In the genomic region with DNA sequence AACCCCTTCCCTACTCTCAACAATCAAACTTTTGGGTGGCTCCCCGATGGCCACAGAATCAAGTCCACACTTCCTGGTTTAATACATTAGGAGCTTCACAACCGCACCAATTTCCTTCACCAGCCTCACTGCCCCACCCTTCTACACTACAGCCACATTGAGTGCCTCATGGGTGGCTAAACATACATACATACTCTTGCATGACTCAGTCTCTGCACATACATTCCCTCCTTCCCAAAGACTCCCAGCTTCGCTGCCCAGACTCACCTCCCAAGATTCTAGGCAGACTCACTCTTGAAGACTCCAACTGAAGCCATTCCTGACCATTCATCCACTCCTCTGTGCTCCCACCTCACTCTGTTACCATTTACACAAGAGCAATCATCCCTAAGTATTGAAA, we compare ENCODE assay signal across 26 cellular contexts. TPM values are rescaled to one million over a fixed set of nuclear protein-coding genes. Genes with fewer than 3 reads are reported as not detected.
DNase-seq lines count a peak whose midpoint lies in the region; ATAC-seq and TF ChIP-seq lines count a peak whose summit lies in the region.
"Had no signal": no experiment of that assay in that cellular context is flagged by ENCODE, and none has a peak within 500 bp of the region (broad histone marks: within the 10 kb centered on the region; RNA-seq: fewer than 3 reads in every experiment).

No MANE protein-coding gene starts in this region.

- no peak for TF ChIP-seq CTCF in type B pancreatic cell (conservative IDR thresholded peaks at IDR 0.05)

- no peak overlapping the region for H3K4me3 Mint-ChIP-seq in type B pancreatic cell
- H3K4me3 Mint-ChIP-seq: activated CD8-positive, alpha-beta memory T cell treated with anti-CD3 and anti-CD28 coated beads, Interleukin-2, amount 10 ng/mL, durations not matched to agents 7 days and 5 days; activated T-helper 1 cell treated with anti-CD3 and anti-CD28 coated beads, Interleukin-12 subunit alpha, Interleukin-12 subunit beta, Interleukin-2, Interleukin-4 antibody, amounts not matched to agents 30 ng/mL and 10 ng/mL and 1 ng/mL, durations not matched to agents 14 hours and 24 hours and 36 hours; CD4-positive, alpha-beta T cell; endodermal cell; IgD-negative memory B cell; T-cell had no signal

- no peak for ATAC-seq in HG03196 (IDR thresholded peaks at IDR 0.05; ENCODE audit: unreplicated experiment)
- ATAC-seq: activated CD8-positive, alpha-beta memory T cell treated with anti-CD3 and anti-CD28 coated beads, Interleukin-2, amount 10 ng/mL, durations not matched to agents 7 days and 5 days; activated naive CD4-positive, alpha-beta T cell treated with anti-CD3 and anti-CD28 coated beads, Interleukin-2, amount 50 U/mL, for 72 hours; pancreas; sciatic nerve; T-cell had no signal

- DNase-seq in HPDE6-E6E7 (ENCODE audit: extremely low spot score) = peak; percentile 37
- peak; percentile 5 for DNase-seq in amniotic epithelial cell (ENCODE audit: low read depth)
- peak; percentile 23 for DNase-seq in iris pigment epithelial cell (ENCODE audit: low read depth)
- no peak for DNase-seq in type B pancreatic cell (ENCODE audit: extremely low spot score, unreplicated experiment)
- no peak for DNase-seq in activated CD4-positive, alpha-beta T cell treated with anti-CD3 and anti-CD28 coated beads, Interleukin-2, amount 50 U/mL, for 48 hours
- no peak for DNase-seq in stimulated activated CD4-positive, alpha-beta T cell treated with anti-CD3 and anti-CD28 coated beads, Interleukin-1b, Interleukin-23, amount 100 ng/mL, for 48 hours
- DNase-seq: activated CD4-positive, alpha-beta T cell treated with anti-CD3 and anti-CD28 coated beads for 48 hours; activated CD8-positive, alpha-beta memory T cell treated with anti-CD3 and anti-CD28 coated beads, Interleukin-2, amount 10 ng/mL, durations not matched to agents 7 days and 5 days; CD4-positive, alpha-beta T cell; colonic mucosa; DMS79; endodermal cell; MM.1S; NCI-H146; NCI-H2171; NCI-H526; pancreas; SHP77 treated with DMSO at 0.1 percent for 48 hours; stimulated activated naive CD4-positive, alpha-beta T cell; T-cell; tibial artery had no signal

- no peaks in the 10 kb centered on the region for H3K27me3 Mint-ChIP-seq in type B pancreatic cell
- H3K27me3 Mint-ChIP-seq: activated CD8-positive, alpha-beta memory T cell treated with anti-CD3 and anti-CD28 coated beads, Interleukin-2, amount 10 ng/mL, durations not matched to agents 7 days and 5 days; CD4-positive, alpha-beta T cell; IgD-negative memory B cell; T-cell had no signal

- peaks cover 44% of the 10 kb centered on the region for H3K36me3 Mint-ChIP-seq in type B pancreatic cell

- H3K9me3 Mint-ChIP-seq in type B pancreatic cell = peaks cover 17% of the 10 kb centered on the region
- H3K9me3 Mint-ChIP-seq: activated T-helper 1 cell treated with anti-CD3 and anti-CD28 coated beads, Interleukin-12 subunit alpha, Interleukin-12 subunit beta, Interleukin-2, Interleukin-4 antibody, amounts not matched to agents 30 ng/mL and 10 ng/mL and 1 ng/mL, durations not matched to agents 14 hours and 24 hours and 36 hours had no signal

- H3K27ac Mint-ChIP-seq in type B pancreatic cell = peak overlapping the region; percentile 56
- H3K27ac Mint-ChIP-seq: activated CD8-positive, alpha-beta memory T cell treated with anti-CD3 and anti-CD28 coated beads, Interleukin-2, amount 10 ng/mL, durations not matched to agents 7 days and 5 days; activated naive CD4-positive, alpha-beta T cell treated with anti-CD3 and anti-CD28 coated beads, Interleukin-2, amount 50 U/mL, for 72 hours; activated T-helper 1 cell treated with anti-CD3 and anti-CD28 coated beads, Interleukin-12 subunit alpha, Interleukin-12 subunit beta, Interleukin-2, Interleukin-4 antibody, amounts not matched to agents 30 ng/mL and 10 ng/mL and 1 ng/mL, durations not matched to agents 14 hours and 24 hours and 36 hours; CD4-positive, alpha-beta T cell; endodermal cell; T-cell had no signal

- H3K4me1 Mint-ChIP-seq in type B pancreatic cell (ENCODE audit: unreplicated experiment) = no peaks in the 10 kb centered on the region

RNA-seq across cellular contexts. Expression of a gene that starts 15.9 kb away (rescaled TPM):
- 91.0 and 95.5 TPM in 2 replicates for total RNA-seq in type B pancreatic cell (ENCODE audit: low replicate concordance)

Comparison
In these comparisons a context has a peak if more than half of its experiments do, and no peak if none do; other contexts are left out.
1. DNase-seq: peak in HPDE6-E6E7 (single experiment), amniotic epithelial cell (single experiment) and iris pigment epithelial cell (single experiment); none in type B pancreatic cell (single experiment), activated CD4-positive, alpha-beta T cell treated with anti-CD3 and anti-CD28 coated beads, Interleukin-2, amount 50 U/mL, for 48 hours (0 of 2) and stimulated activated CD4-positive, alpha-beta T cell treated with anti-CD3 and anti-CD28 coated beads, Interleukin-1b, Interleukin-23, amount 100 ng/mL, for 48 hours (single experiment).